37 cellular contexts compared by ENCODE assay signal in genomic region chr3:194174407-194174806, GRCh38. TPM values are rescaled to one million over a fixed set of nuclear protein-coding genes. Genes with fewer than 3 reads are reported as not detected.
"Had no signal": no experiment of that assay in that cellular context is flagged by ENCODE, and none has a peak within 500 bp of the region (broad histone marks: within the 10 kb centered on the region; RNA-seq: fewer than 3 reads in every experiment).

No MANE protein-coding gene starts in this region.

- H3K27me3 Mint-ChIP-seq: activated naive CD4-positive, alpha-beta T cell treated with anti-CD3 and anti-CD28 coated beads, Interleukin-2, amount 50 U/mL, for 24 hours had no signal

- H3K4me1 Mint-ChIP-seq: activated CD4-positive, alpha-beta T cell treated with anti-CD3 and anti-CD28 coated beads for 36 hours; activated CD8-positive, alpha-beta memory T cell treated with anti-CD3 and anti-CD28 coated beads, Interleukin-2, amount 10 ng/mL, durations not matched to agents 7 days and 5 days; activated naive CD4-positive, alpha-beta T cell treated with anti-CD3 and anti-CD28 coated beads, Interleukin-2, amount 50 U/mL, for 24 hours; activated naive CD8-positive, alpha-beta T cell treated with anti-CD3 and anti-CD28 coated beads, Interleukin-2, amount 50 U/mL, for 24 hours; central memory CD8-positive, alpha-beta T cell; T-cell had no signal

- H3K36me3 ChIP-seq: ascending aorta, cardiac muscle cell had no signal

- H3K9me3 Mint-ChIP-seq: activated CD4-positive, alpha-beta memory T cell treated with anti-CD3 and anti-CD28 coated beads, Interleukin-2, amount 10 ng/mL, durations not matched to agents 7 days and 5 days; activated CD4-positive, alpha-beta T cell treated with anti-CD3 and anti-CD28 coated beads, Interleukin-2, amount 10 ng/mL, durations not matched to agents 7 days and 5 days; activated naive CD4-positive, alpha-beta T cell treated with anti-CD3 and anti-CD28 coated beads, Interleukin-2, amount 10 ng/mL, durations not matched to agents 7 days and 5 days; activated naive CD4-positive, alpha-beta T cell treated with anti-CD3 and anti-CD28 coated beads, Interleukin-2, amount 50 U/mL, for 24 hours; activated naive CD8-positive, alpha-beta T cell treated with anti-CD3 and anti-CD28 coated beads, Interleukin-2, amount 10 ng/mL, durations not matched to agents 7 days and 5 days; activated naive CD8-positive, alpha-beta T cell treated with anti-CD3 and anti-CD28 coated beads, Interleukin-2, amount 50 U/mL, for 24 hours; activated T-cell treated with anti-CD3 and anti-CD28 coated beads, Interleukin-2, amount 50 U/mL, for 24 hours; activated T-helper 2 cell treated with anti-CD3 and anti-CD28 coated beads, Interferon-gamma antibody, Interleukin-2, Interleukin-4, amounts not matched to agents 10 μg/mL and 5 μg/mL and 100 μg/mL, durations not matched to agents 14 hours and 24 hours and 36 hours; central memory CD8-positive, alpha-beta T cell; T-cell; T-helper 2 cell treated with Interferon-gamma antibody and Interleukin-4, amounts not matched to agents 5 μg/mL and 100 μg/mL, for 36 hours had no signal

- H3K27ac ChIP-seq: ascending aorta, cardiac muscle cell, VCaP had no signal

- H3K9me3 ChIP-seq: ascending aorta had no signal

- H3K4me1 ChIP-seq: ascending aorta had no signal

- FAIRE-seq: bronchial epithelial cell, TTC549 had no signal

- H3K27me3 ChIP-seq: ascending aorta, cardiac muscle cell had no signal

- DNase-seq: activated CD4-positive, alpha-beta memory T cell treated with anti-CD3 and anti-CD28 coated beads, Interleukin-2, amount 10 ng/mL, durations not matched to agents 7 days and 5 days; activated CD4-positive, alpha-beta T cell treated with anti-CD3 and anti-CD28 coated beads for 1 hour; activated CD4-positive, alpha-beta T cell treated with anti-CD3 and anti-CD28 coated beads for 36 hours; activated CD4-positive, alpha-beta T cell treated with anti-CD3 and anti-CD28 coated beads for 48 hours; activated CD4-positive, alpha-beta T cell treated with anti-CD3 and anti-CD28 coated beads, Interleukin-2, amount 10 ng/mL, durations not matched to agents 7 days and 5 days; activated CD4-positive, alpha-beta T cell treated with anti-CD3 and anti-CD28 coated beads, Interleukin-2, amount 50 U/mL, for 48 hours; activated CD4-positive, CD25-positive, alpha-beta regulatory T cell; activated CD8-positive, alpha-beta memory T cell treated with anti-CD3 and anti-CD28 coated beads for 24 hours; activated CD8-positive, alpha-beta memory T cell treated with anti-CD3 and anti-CD28 coated beads, Interleukin-2, amount 10 ng/mL, durations not matched to agents 7 days and 5 days; activated CD8-positive, alpha-beta memory T cell treated with anti-CD3 and anti-CD28 coated beads, Interleukin-2, amount 50 U/mL, for 48 hours; activated CD8-positive, alpha-beta T cell treated with anti-CD3 and anti-CD28 coated beads, Interleukin-2, amount 10 ng/mL, durations not matched to agents 7 days and 5 days; activated effector memory CD4-positive, alpha-beta T cell treated with Interleukin-2 at 50 U/mL for 16 hours; activated gamma-delta T cell; activated naive CD4-positive, alpha-beta T cell treated with anti-CD3 and anti-CD28 coated beads, Interleukin-2, amount 10 ng/mL, durations not matched to agents 7 days and 5 days; activated naive CD4-positive, alpha-beta T cell treated with Interleukin-2 at 50 U/mL for 16 hours; activated naive CD8-positive, alpha-beta T cell treated with anti-CD3 and anti-CD28 coated beads, Interleukin-2, amount 10 ng/mL, durations not matched to agents 7 days and 5 days; activated naive CD8-positive, alpha-beta T cell treated with anti-CD3 and anti-CD28 coated beads, Interleukin-2, amount 50 U/mL, for 24 hours; activated T-cell treated with anti-CD3 and anti-CD28 coated beads, Interleukin-2, amount 50 U/mL, for 24 hours; activated T-cell treated with anti-CD3 and anti-CD28 coated beads, Interleukin-2, amount 50 U/mL, for 48 hours; amygdala; anterior cingulate cortex; caudate nucleus; T-cell; T-helper 2 cell; T-helper 9 cell had no signal

- H3K4me3 ChIP-seq: ascending aorta, cardiac muscle cell had no signal

- ATAC-seq: activated CD4-positive, alpha-beta T cell treated with anti-CD3 and anti-CD28 coated beads for 36 hours; activated CD4-positive, CD25-positive, alpha-beta regulatory T cell treated with anti-CD3 and anti-CD28 coated beads, Interleukin-2, amount 50 U/mL, for 24 hours; activated CD8-positive, alpha-beta memory T cell treated with anti-CD3 and anti-CD28 coated beads, Interleukin-2, amount 10 ng/mL, durations not matched to agents 7 days and 5 days; activated CD8-positive, alpha-beta T cell treated with anti-CD3 and anti-CD28 coated beads, Interleukin-2, amount 10 ng/mL, durations not matched to agents 7 days and 5 days; activated naive CD8-positive, alpha-beta T cell treated with anti-CD3 and anti-CD28 coated beads, Interleukin-2, amount 50 U/mL, for 24 hours; T-cell had no signal

- H3K4me3 Mint-ChIP-seq: activated CD4-positive, alpha-beta memory T cell treated with anti-CD3 and anti-CD28 coated beads, Interleukin-2, amount 10 ng/mL, durations not matched to agents 7 days and 5 days; activated CD4-positive, alpha-beta T cell treated with anti-CD3 and anti-CD28 coated beads for 36 hours; activated CD4-positive, alpha-beta T cell treated with anti-CD3 and anti-CD28 coated beads, Interleukin-2, amount 10 ng/mL, durations not matched to agents 7 days and 5 days; activated CD8-positive, alpha-beta memory T cell treated with anti-CD3 and anti-CD28 coated beads, Interleukin-2, amount 10 ng/mL, durations not matched to agents 7 days and 5 days; activated CD8-positive, alpha-beta T cell treated with anti-CD3 and anti-CD28 coated beads, Interleukin-2, amount 10 ng/mL, durations not matched to agents 7 days and 5 days; activated naive CD4-positive, alpha-beta T cell treated with anti-CD3 and anti-CD28 coated beads, Interleukin-2, amount 10 ng/mL, durations not matched to agents 7 days and 5 days; activated naive CD4-positive, alpha-beta T cell treated with anti-CD3 and anti-CD28 coated beads, Interleukin-2, amount 50 U/mL, for 24 hours; activated naive CD8-positive, alpha-beta T cell; activated naive CD8-positive, alpha-beta T cell treated with anti-CD3 and anti-CD28 coated beads, Interleukin-2, amount 10 ng/mL, durations not matched to agents 7 days and 5 days; activated naive CD8-positive, alpha-beta T cell treated with anti-CD3 and anti-CD28 coated beads, Interleukin-2, amount 50 U/mL, for 24 hours; activated T-cell treated with anti-CD3 and anti-CD28 coated beads, Interleukin-2, amount 50 U/mL, for 24 hours; brain; central memory CD8-positive, alpha-beta T cell; T-cell; T-helper 2 cell treated with Interferon-gamma antibody and Interleukin-4, amounts not matched to agents 5 μg/mL and 100 μg/mL, for 36 hours had no signal

- H3K27ac Mint-ChIP-seq: activated CD4-positive, alpha-beta memory T cell treated with anti-CD3 and anti-CD28 coated beads, Interleukin-2, amount 10 ng/mL, durations not matched to agents 7 days and 5 days; activated CD4-positive, alpha-beta T cell treated with anti-CD3 and anti-CD28 coated beads for 36 hours; activated CD4-positive, alpha-beta T cell treated with anti-CD3 and anti-CD28 coated beads, Interleukin-2, amount 10 ng/mL, durations not matched to agents 7 days and 5 days; activated CD8-positive, alpha-beta memory T cell treated with anti-CD3 and anti-CD28 coated beads, Interleukin-2, amount 10 ng/mL, durations not matched to agents 7 days and 5 days; activated CD8-positive, alpha-beta T cell treated with anti-CD3 and anti-CD28 coated beads, Interleukin-2, amount 10 ng/mL, durations not matched to agents 7 days and 5 days; activated naive CD4-positive, alpha-beta T cell treated with anti-CD3 and anti-CD28 coated beads, Interleukin-2, amount 10 ng/mL, durations not matched to agents 7 days and 5 days; activated naive CD4-positive, alpha-beta T cell treated with anti-CD3 and anti-CD28 coated beads, Interleukin-2, amount 50 U/mL, for 24 hours; activated naive CD8-positive, alpha-beta T cell; activated naive CD8-positive, alpha-beta T cell treated with anti-CD3 and anti-CD28 coated beads, Interleukin-2, amount 10 ng/mL, durations not matched to agents 7 days and 5 days; activated naive CD8-positive, alpha-beta T cell treated with anti-CD3 and anti-CD28 coated beads, Interleukin-2, amount 50 U/mL, for 24 hours; activated T-cell treated with anti-CD3 and anti-CD28 coated beads, Interleukin-2, amount 50 U/mL, for 24 hours; activated T-helper 2 cell treated with anti-CD3 and anti-CD28 coated beads, Interferon-gamma antibody, Interleukin-2, Interleukin-4, amounts not matched to agents 10 μg/mL and 5 μg/mL and 100 μg/mL, durations not matched to agents 14 hours and 24 hours and 36 hours; T-cell; T-helper 2 cell treated with Interferon-gamma antibody and Interleukin-4, amounts not matched to agents 5 μg/mL and 100 μg/mL, for 36 hours had no signal

- H3K36me3 Mint-ChIP-seq: activated CD8-positive, alpha-beta memory T cell treated with anti-CD3 and anti-CD28 coated beads, Interleukin-2, amount 10 ng/mL, durations not matched to agents 7 days and 5 days; activated naive CD4-positive, alpha-beta T cell treated with anti-CD3 and anti-CD28 coated beads, Interleukin-2, amount 10 ng/mL, durations not matched to agents 7 days and 5 days; activated naive CD4-positive, alpha-beta T cell treated with anti-CD3 and anti-CD28 coated beads, Interleukin-2, amount 50 U/mL, for 24 hours; activated naive CD8-positive, alpha-beta T cell; activated naive CD8-positive, alpha-beta T cell treated with anti-CD3 and anti-CD28 coated beads, Interleukin-2, amount 10 ng/mL, durations not matched to agents 7 days and 5 days; brain; T-cell had no signal

RNA-seq across cellular contexts. Expression of gene HES1, which starts 38.5 kb away (rescaled TPM):
- total RNA-seq: activated CD8-positive, alpha-beta T cell treated with anti-CD3 and anti-CD28 coated beads, Interleukin-2, amount 10 ng/mL, durations not matched to agents 7 days and 5 days; activated naive CD8-positive, alpha-beta T cell treated with anti-CD3 and anti-CD28 coated beads, Interleukin-2, amount 10 ng/mL, durations not matched to agents 7 days and 5 days had no signal
